Comparison of ENCODE assay signal across 8 cellular contexts in genomic region chr16:69709456-69710084, GRCh38. TPM values are rescaled to one million over a fixed set of nuclear protein-coding genes. Genes with fewer than 3 reads are reported as not detected.
A peak's percentile ranks its signal among the peaks of the same experiment; 100 is the strongest.
DNase-seq lines count a peak whose midpoint lies in the region; ATAC-seq and TF ChIP-seq lines count a peak whose summit lies in the region.

No MANE protein-coding gene starts in this region.

- H3K4me3 Mint-ChIP-seq in activated T-cell treated with anti-CD3 and anti-CD28 coated beads, Interleukin-2, amount 50 U/mL, for 24 hours: no peak overlapping the region
- H3K4me3 Mint-ChIP-seq in neural progenitor cell: no peak overlapping the region

- no peaks in the 10 kb centered on the region for H4K20me1 ChIP-seq in neural progenitor cell (ENCODE audit: low read depth)

- H3K4me3 ChIP-seq in fibroblast of mammary gland (ENCODE audit: control insufficient read depth, low read depth, low read length) (no peak overlapping the region), neural progenitor cell (no peak overlapping the region)

- H3K36me3 Mint-ChIP-seq in activated T-cell treated with anti-CD3 and anti-CD28 coated beads, Interleukin-2, amount 50 U/mL, for 24 hours (ENCODE audit: low read depth): peaks cover 44% of the 10 kb centered on the region
- H3K36me3 Mint-ChIP-seq in neural progenitor cell: no peaks in the 10 kb centered on the region

- H3K36me3 ChIP-seq in neural progenitor cell: no peaks in the 10 kb centered on the region

- H3K27me3 ChIP-seq in neural progenitor cell: no peaks in the 10 kb centered on the region

- no peaks in the 10 kb centered on the region for H3K9me3 ChIP-seq in neural progenitor cell (ENCODE audit: low read depth)

- H3K27me3 Mint-ChIP-seq in activated T-cell treated with anti-CD3 and anti-CD28 coated beads, Interleukin-2, amount 50 U/mL, for 24 hours: no peaks in the 10 kb centered on the region
- peaks cover 1% of the 10 kb centered on the region for H3K27me3 Mint-ChIP-seq in neural progenitor cell (ENCODE audit: insufficient read depth, low read depth)

- H3K4me1 Mint-ChIP-seq in activated T-cell treated with anti-CD3 and anti-CD28 coated beads, Interleukin-2, amount 50 U/mL, for 24 hours (ENCODE audit: low read depth): peaks cover 10% of the 10 kb centered on the region
- peaks cover 4% of the 10 kb centered on the region for H3K4me1 Mint-ChIP-seq in neural progenitor cell

- H3K79me2 ChIP-seq in neural progenitor cell (ENCODE audit: low read depth): no peaks in the 10 kb centered on the region

- H3F3A ChIP-seq in neural progenitor cell (ENCODE audit: low read depth): peaks cover 11% of the 10 kb centered on the region

- no peak for DNase-seq in activated T-cell treated with anti-CD3 and anti-CD28 coated beads, Interleukin-2, amount 50 U/mL, for 24 hours
- DNase-seq in activated T-cell treated with anti-CD3 and anti-CD28 coated beads, Interleukin-2, amount 50 U/mL, for 1 hour: no peak
- DNase-seq in NCI-H1417 (lab: John Stamatoyannopoulos, UW) (peak; percentile 15 to 81 (median 47)), SW480 (ENCODE audit: low spot score) (peak; percentile 69), fibroblast of mammary gland (ENCODE audit: low read depth) (peak; percentile 83), neural progenitor cell (ENCODE audit: low spot score) (peak; percentile 77), occipital lobe (lab: John Stamatoyannopoulos, UW) (no peak)

- no peak overlapping the region for H3K9ac ChIP-seq in neural progenitor cell

- H3K27ac Mint-ChIP-seq in activated T-cell treated with anti-CD3 and anti-CD28 coated beads, Interleukin-2, amount 50 U/mL, for 24 hours: peak overlapping the region; percentile 63
- H3K27ac Mint-ChIP-seq in neural progenitor cell: no peak overlapping the region

- peak; percentile 57 for TF ChIP-seq CTCF in fibroblast of mammary gland (conservative IDR thresholded peaks at IDR 0.05; ENCODE audit: control insufficient read depth, insufficient read depth, low read depth, low read length)
- TF ChIP-seq CTCF in neural progenitor cell (IDR thresholded peaks at IDR 0.05): peak; percentile 80

- no peak overlapping the region for H2AFZ ChIP-seq in neural progenitor cell (replicated peaks)

- H3K4me2 ChIP-seq in neural progenitor cell: no peak overlapping the region

- no peaks in the 10 kb centered on the region for H3K4me1 ChIP-seq in neural progenitor cell

- peak overlapping the region; percentile 18 for H3K27ac ChIP-seq in neural progenitor cell

- H3K9me3 Mint-ChIP-seq in activated T-cell treated with anti-CD3 and anti-CD28 coated beads, Interleukin-2, amount 50 U/mL, for 24 hours: no peaks in the 10 kb centered on the region
- H3K9me3 Mint-ChIP-seq in neural progenitor cell: no peaks in the 10 kb centered on the region

- ATAC-seq in GM19351 (IDR thresholded peaks at IDR 0.05; ENCODE audit: unreplicated experiment): no peak

RNA-seq across cellular contexts. Expression of gene NQO1, which starts 16.8 kb away (rescaled TPM):
- 11.4 and 18.1 TPM in 2 replicates for total RNA-seq in neural progenitor cell (ENCODE audit: low replicate concordance)
- total RNA-seq in occipital lobe: 8.4 TPM

RNA-seq across cellular contexts. Expression of gene NOB1, which starts 45.2 kb away (rescaled TPM):
- total RNA-seq in neural progenitor cell (ENCODE audit: low replicate concordance) (30.3 and 47.4 TPM in 2 replicates), occipital lobe (11.1 TPM)

RNA-seq across cellular contexts. Expression of gene WWP2, which starts 52.6 kb away (rescaled TPM):
- total RNA-seq in neural progenitor cell (ENCODE audit: low replicate concordance) (24.5 and 26.8 TPM in 2 replicates), occipital lobe (15.9 TPM)

Comparison
In these comparisons a context has a peak if more than half of its experiments do, and no peak if none do; other contexts are left out.
1. DNase-seq: peak in NCI-H1417 (3 of 3), SW480 (single experiment), fibroblast of mammary gland (single experiment) and neural progenitor cell (single experiment); none in activated T-cell treated with anti-CD3 and anti-CD28 coated beads, Interleukin-2, amount 50 U/mL, for 24 hours (single experiment), activated T-cell treated with anti-CD3 and anti-CD28 coated beads, Interleukin-2, amount 50 U/mL, for 1 hour (single experiment) and occipital lobe (single experiment).